In genomic region chr20:58659841-58660240, GRCh38 we compare ENCODE assay signal across 1 cellular context.
TF ChIP-seq lines count a peak whose summit lies in the region.

No MANE protein-coding gene starts in this region.

TF ChIP-seq in WTC11, 78 proteins besides CTCF, POLR2A, EP300 and RAD21 (continued from another document):
- TF ChIP-seq NR2C2 (CRISPR knock-in tag; IDR thresholded peaks at IDR 0.05) (no peak), SP1 (CRISPR knock-in tag; conservative IDR thresholded peaks at IDR 0.05) (no peak), ERG (CRISPR knock-in tag; IDR thresholded peaks at IDR 0.05) (no peak), CBFB (CRISPR knock-in tag; IDR thresholded peaks at IDR 0.05; ENCODE audit: low read depth) (no peak), GTF2I (CRISPR knock-in tag; conservative IDR thresholded peaks at IDR 0.05) (no peak), FOXK1 (CRISPR knock-in tag; IDR thresholded peaks at IDR 0.05) (no peak), ZNF396 (CRISPR knock-in tag; IDR thresholded peaks at IDR 0.05; ENCODE audit: borderline replicate concordance) (no peak), SMAD4 (CRISPR knock-in tag; IDR thresholded peaks at IDR 0.05) (no peak)
